ENCODE assay signal across 13 cellular contexts in genomic region chr12:92529944-92530343, GRCh38.
DNase-seq lines count a peak whose midpoint lies in the region; ATAC-seq and TF ChIP-seq lines count a peak whose summit lies in the region.
"Had no signal": no experiment of that assay in that cellular context is flagged by ENCODE, and none has a peak within 500 bp of the region (broad histone marks: within the 10 kb centered on the region; RNA-seq: fewer than 3 reads in every experiment).

No MANE protein-coding gene starts in this region.

- H3K27ac Mint-ChIP-seq in natural killer cell = peak overlapping the region; percentile 3 to 23

- H3K4me1 Mint-ChIP-seq in natural killer cell = peaks cover 28 to 32% of the 10 kb centered on the region in 2 donors

- no peak for TF ChIP-seq CTCF in natural killer cell (IDR thresholded peaks at IDR 0.05)

- peak; percentile 51 for ATAC-seq in GM18517 (IDR thresholded peaks at IDR 0.05; ENCODE audit: unreplicated experiment)
- ATAC-seq in GM21447 (IDR thresholded peaks at IDR 0.05; ENCODE audit: unreplicated experiment) = peak; percentile 60
- peak; percentile 73 for ATAC-seq in HG03045 (IDR thresholded peaks at IDR 0.05; ENCODE audit: unreplicated experiment)
- peak; percentile 36 to 80 (median 57) for ATAC-seq in natural killer cell
- no peak for ATAC-seq in GM19397 (IDR thresholded peaks at IDR 0.05; ENCODE audit: unreplicated experiment)

- H3K36me3 Mint-ChIP-seq in natural killer cell = no peaks in the 10 kb centered on the region

- intact Hi-C loops in natural killer cell (cut with micrococcal nuclease) = no loop called here

- no peak overlapping the region for H3K4me3 Mint-ChIP-seq in natural killer cell

- no peak for DNase-seq in natural killer cell
- no peak for DNase-seq in NCI-H524 treated with DMSO at 0.1 percent for 48 hours (lab: John Stamatoyannopoulos, UW)
- DNase-seq in effector CD4-positive, alpha-beta T cell = no peak
- DNase-seq: activated CD8-positive, alpha-beta memory T cell treated with anti-CD3 and anti-CD28 coated beads for 24 hours; activated effector memory CD4-positive, alpha-beta T cell treated with anti-CD3 and anti-CD28 coated beads, Interleukin-2, amount 50 U/mL, for 16 hours; erythroblast; NCI-H774; Peyer's patch; posterior cingulate gyrus had no signal

- no peaks in the 10 kb centered on the region for H3K27me3 Mint-ChIP-seq in natural killer cell (ENCODE audit: low read depth in 2 of 2)

- H3K9me3 Mint-ChIP-seq in natural killer cell = peaks cover 0 to 2% of the 10 kb centered on the region in 2 donors
